In genomic region chr5:142821733-142822487, GRCh38 we compare ENCODE assay signal across 9 cellular contexts. TPM values are rescaled to one million over a fixed set of nuclear protein-coding genes. Genes with fewer than 3 reads are reported as not detected.
DNase-seq lines count a peak whose midpoint lies in the region; ATAC-seq, FAIRE-seq and TF ChIP-seq lines count a peak whose summit lies in the region.
"Had no signal": no experiment of that assay in that cellular context is flagged by ENCODE, and none has a peak within 500 bp of the region (broad histone marks: within the 10 kb centered on the region; RNA-seq: fewer than 3 reads in every experiment).

No MANE protein-coding gene starts in this region.

- no peak overlapping the region for H3K4me2 ChIP-seq in K562 (ENCODE audit: insufficient read depth, low read length)

- CTCF ChIA-PET in K562 (lab: Yijun Ruan, JAX; ENCODE audit: low intra/inter-chr PET ratio) = no interaction called here

- no peaks in the 10 kb centered on the region for H3K36me3 Mint-ChIP-seq in CD4-positive, CD25-positive, alpha-beta regulatory T cell

- no peaks in the 10 kb centered on the region for H3K27me3 Mint-ChIP-seq in CD4-positive, CD25-positive, alpha-beta regulatory T cell

- H3K27ac Mint-ChIP-seq in CD4-positive, CD25-positive, alpha-beta regulatory T cell = no peak overlapping the region

- no peak overlapping the region for H3K4me3 Mint-ChIP-seq in CD4-positive, CD25-positive, alpha-beta regulatory T cell

- no peaks in the 10 kb centered on the region for H3K79me2 ChIP-seq in K562 (ENCODE audit: control insufficient read depth, insufficient read depth, low read length)

- peak; percentile 79 to 81 for ATAC-seq in CD4-positive, CD25-positive, alpha-beta regulatory T cell (ENCODE audit: low read depth in 2 of 2)
- ATAC-seq in GM21528 (IDR thresholded peaks at IDR 0.05; ENCODE audit: low FRiP score, unreplicated experiment) (peak; percentile 66), K562 (no peak)

- intact Hi-C loops in K562 (cut with micrococcal nuclease) = no loop called here

- no peaks in the 10 kb centered on the region for H3K36me3 ChIP-seq in CD4-positive, CD25-positive, alpha-beta regulatory T cell (ENCODE audit: control insufficient read depth, insufficient read depth, low read length)
- H3K36me3 ChIP-seq in K562 (ENCODE audit: control insufficient read depth, insufficient read depth, low read length) = no peaks in the 10 kb centered on the region
- H3K36me3 ChIP-seq: heart left ventricle had no signal

- no peaks in the 10 kb centered on the region for H4K20me1 ChIP-seq in K562 (replicated peaks; ENCODE audit: control insufficient read depth, insufficient read depth, low read length)

- no peaks in the 10 kb centered on the region for H3K9me3 ChIP-seq in CD4-positive, CD25-positive, alpha-beta regulatory T cell (ENCODE audit: control insufficient read depth in 2 of 2, low read length in 2 of 2)
- no peaks in the 10 kb centered on the region for H3K9me3 ChIP-seq in K562 (replicated peaks; ENCODE audit: control insufficient read depth, insufficient read depth, low read depth, low read length)

- H3K9me3 Mint-ChIP-seq in CD4-positive, CD25-positive, alpha-beta regulatory T cell = peaks cover 0 to 2% (median 0%) of the 10 kb centered on the region in 7 donors

- H3K9me1 ChIP-seq in K562 (ENCODE audit: control insufficient read depth, insufficient read depth, low read length) = no peaks in the 10 kb centered on the region

- in situ Hi-C loops in K562 (cut with MboI) = no loop called here

- peaks cover 10% of the 10 kb centered on the region for H3K4me1 ChIP-seq in CD4-positive, CD25-positive, alpha-beta regulatory T cell (ENCODE audit: control insufficient read depth, insufficient read depth, low read length, poor library complexity, severe bottlenecking)
- H3K4me1 ChIP-seq in K562 (replicated peaks in 1 of 2; ENCODE audit: control insufficient read depth in 2 of 2, insufficient read depth in 2 of 2, low read length in 2 of 2) = no peaks in the 10 kb centered on the region; a peak in 1 of 5 replicates

- 2% methylated on average over 3 of the region's 3 CpGs for WGBS in K562 (ENCODE audit: insufficient coverage, low coverage, missing lambda C conversion rate)

- no peak for TF ChIP-seq CTCF in K562 (IDR thresholded peaks at IDR 0.05 in 2 of 3, conservative IDR thresholded peaks at IDR 0.05 in 1 of 3; ENCODE audit: insufficient read depth in 2 of 3, low read depth in 1 of 3, low read length in 3 of 3)
- no peak for TF ChIP-seq CTCF in retinal pigment epithelial cell (conservative IDR thresholded peaks at IDR 0.05; ENCODE audit: low read depth, low read length)

- no peak overlapping the region for H3K9ac ChIP-seq in K562 (ENCODE audit: insufficient read depth in 1 of 2, low read depth in 2 of 2, low read length in 2 of 2)

- no peak for TF ChIP-seq POLR2A in K562 (conservative IDR thresholded peaks at IDR 0.05)

- FAIRE-seq in HTR-8/SVneo (lab: Jason Lieb, UNC) (peak; percentile 42), K562 (lab: Jason Lieb, UNC) (no peak)

- DNase-seq in CD4-positive, CD25-positive, alpha-beta regulatory T cell = peak in 1 of 3 donors; percentile 49
- DNase-seq in HTR-8/SVneo (ENCODE audit: insufficient read length, low spot score) = peak; percentile 60
- peak in 2 of 4 experiments; percentile 9 to 12 for DNase-seq in K562 (ENCODE audit: extremely low read depth in 1 of 4, low spot score in 3 of 4)
- peak; percentile 62 for DNase-seq in retinal pigment epithelial cell (ENCODE audit: low read depth)
- DNase-seq in NAMALWA (ENCODE audit: low spot score) = no peak
- DNase-seq in putamen (ENCODE audit: low spot score) = no peak
- no peak for DNase-seq in KG1 (lab: John Stamatoyannopoulos, UW)
- DNase-seq: heart left ventricle had no signal

- no peak for TF ChIP-seq RAD21 in K562 (CRISPR knock-in tag; conservative IDR thresholded peaks at IDR 0.05 in 1 of 2, IDR thresholded peaks at IDR 0.05 in 1 of 2)

- H3K27me3 ChIP-seq in CD4-positive, CD25-positive, alpha-beta regulatory T cell (ENCODE audit: control insufficient read depth, insufficient read depth, low read length) = no peaks in the 10 kb centered on the region
- H3K27me3 ChIP-seq in K562 (ENCODE audit: control insufficient read depth in 2 of 2, insufficient read depth in 2 of 2, low read length in 2 of 2) = no peaks in the 10 kb centered on the region
- H3K27me3 ChIP-seq: heart left ventricle had no signal

- peaks cover 20 to 44% (median 33%) of the 10 kb centered on the region in 4 donors for H3K4me1 Mint-ChIP-seq in CD4-positive, CD25-positive, alpha-beta regulatory T cell

- POLR2A ChIA-PET in K562 (lab: Yijun Ruan, JAX) = no interaction called here

- BruUV-seq in K562 (replicated peaks; lab: Mats Ljungman, UMichigan) = no TSS peak

- no peak overlapping the region for H2AFZ ChIP-seq in K562 (ENCODE audit: low read depth, low read length)

- no peak overlapping the region for H3K27ac ChIP-seq in CD4-positive, CD25-positive, alpha-beta regulatory T cell (ENCODE audit: insufficient read depth, low read length, poor library complexity, severe bottlenecking)
- no peak overlapping the region for H3K27ac ChIP-seq in K562 (ENCODE audit: extremely low read depth, low read depth, low read length)

- no peak overlapping the region for H3K4me3 ChIP-seq in CD4-positive, CD25-positive, alpha-beta regulatory T cell (ENCODE audit: low read depth, low read length)
- H3K4me3 ChIP-seq in K562 (no peak overlapping the region), retinal pigment epithelial cell (ENCODE audit: low read length) (no peak overlapping the region)
- H3K4me3 ChIP-seq: heart left ventricle had no signal

- TF ChIP-seq EP300 in K562 (IDR thresholded peaks at IDR 0.05; ENCODE audit: low read length) = no peak

TF ChIP-seq in K562, 482 proteins besides CTCF, POLR2A, EP300 and RAD21 (continues in another document):
- TF ChIP-seq SMARCE1 (IDR thresholded peaks at IDR 0.05) (peak; percentile 25; the same call in 1 of the 2 replicates), NFXL1 (CRISPR knock-in tag; IDR thresholded peaks at IDR 0.05) (no peak), CCAR2 (IDR thresholded peaks at IDR 0.05; ENCODE audit: low read depth, low read length) (no peak), PYGO2 (tag; IDR thresholded peaks at IDR 0.05) (no peak), BACH1 (tag; IDR thresholded peaks at IDR 0.05) (no peak), ZBED1 (IDR thresholded peaks at IDR 0.05) (no peak), HNRNPUL1 (IDR thresholded peaks at IDR 0.05; ENCODE audit: low read length) (no peak), ZNF584 (CRISPR knock-in tag; IDR thresholded peaks at IDR 0.05; ENCODE audit: low read depth) (no peak), PTTG1 (tag; IDR thresholded peaks at IDR 0.05; ENCODE audit: low read depth) (no peak), MYC (IDR thresholded peaks at IDR 0.05; ENCODE audit: low read depth, low read length) (no peak), MYC (CRISPR knock-in tag; IDR thresholded peaks at IDR 0.05; ENCODE audit: borderline replicate concordance, low read depth) (no peak)
- TF ChIP-seq, protein P1, sequence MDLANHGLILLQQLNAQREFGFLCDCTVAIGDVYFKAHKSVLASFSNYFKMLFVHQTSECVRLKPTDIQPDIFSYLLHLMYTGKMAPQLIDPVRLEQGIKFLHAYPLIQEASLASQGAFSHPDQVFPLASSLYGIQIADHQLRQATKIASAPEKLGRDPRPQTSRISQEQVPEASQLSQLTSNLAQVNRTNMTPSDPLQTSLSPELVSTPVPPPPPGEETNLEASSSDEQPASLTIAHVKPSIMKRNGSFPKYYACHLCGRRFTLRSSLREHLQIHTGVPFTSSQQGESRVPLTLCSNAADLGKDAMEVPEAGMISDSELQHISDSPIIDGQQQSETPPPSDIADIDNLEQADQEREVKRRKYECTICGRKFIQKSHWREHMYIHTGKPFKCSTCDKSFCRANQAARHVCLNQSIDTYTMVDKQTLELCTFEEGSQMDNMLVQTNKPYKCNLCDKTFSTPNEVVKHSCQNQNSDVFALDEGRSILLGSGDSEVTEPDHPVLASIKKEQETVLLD (IDR thresholded peaks at IDR 0.05) = no peak

RNA-seq across cellular contexts. Expression of gene ARHGAP26, which starts 51.7 kb away (rescaled TPM):
- 40.5 TPM for total RNA-seq in CD4-positive, CD25-positive, alpha-beta regulatory T cell
- 1 to 10 TPM; 2.8 to 6.1 (median 4.7) TPM for polyA plus RNA-seq in CD4-positive, CD25-positive, alpha-beta regulatory T cell
- total RNA-seq in K562 (2011; cell fraction: chromatin; rRNA removed; ENCODE audit: low replicate concordance) = 4.3 and 6.8 TPM in 2 replicates
- total RNA-seq in K562 (2011; cell fraction: nucleolus; rRNA removed) = 1.7 and 2.0 TPM in 2 replicates
- total RNA-seq in K562 (2011; cell fraction: nucleoplasm; rRNA removed) = 2.0 and 4.5 TPM in 2 replicates
- total RNA-seq in K562 (2014; rRNA removed) = 0.18 and 0.29 TPM in 2 replicates
- 0.69 and 1.1 TPM in 2 replicates for total RNA-seq in K562 (2014; rRNA removed; fragmentation: Illumina TruSeq; extraction: Trizol)
- 0.34 and 0.69 TPM in 2 replicates for total RNA-seq in K562 (2015; rRNA removed; fragmentation: Illumina TruSeq; extraction: Trizol)
- 0.92 and 1.1 TPM in 2 replicates for total RNA-seq in K562 (2021)
- 0.11 and 0.13 TPM in 2 replicates for polyA plus RNA-seq in K562 (2011; rRNA removed)
- 0.13 and 0.18 TPM in 2 replicates for polyA plus RNA-seq in K562 (2011; cell fraction: cytosol; rRNA removed)
- 0.21 and 0.70 TPM in 2 replicates for polyA plus RNA-seq in K562 (2011; cell fraction: nucleus; rRNA removed)
- 0.55 and 2.4 TPM in 2 replicates for polyA plus RNA-seq in K562 (2012)
- polyA plus RNA-seq in K562 (2014; fragmentation: Illumina TruSeq; extraction: Trizol) = 0.55 and 1.0 TPM in 2 replicates
- polyA plus RNA-seq in K562 (2014; fragmentation: Nextera tagmentation; extraction: Ambion mirVana) = under 1 TPM; 0.23 to 0.53 TPM
- polyA plus RNA-seq in K562 (2014; rRNA removed) = 0.40 and 0.56 TPM in 2 replicates
- 0.90 and 1.4 TPM in 2 replicates for polyA minus RNA-seq in K562 (2011; rRNA and poly(A)+ RNA removed)
- 0.86 TPM in 1 of 2 replicates, not detected in the other for polyA minus RNA-seq in K562 (2011; cell fraction: cytosol; rRNA and poly(A)+ RNA removed)
- 1.3 and 2.3 TPM in 2 replicates for polyA minus RNA-seq in K562 (2011; cell fraction: nucleus; rRNA and poly(A)+ RNA removed)

Comparison
In these comparisons a context has a peak if more than half of its experiments do, and no peak if none do; other contexts are left out.
1. DNase-seq: peak in HTR-8/SVneo (single experiment) and retinal pigment epithelial cell (single experiment); none in NAMALWA (single experiment), putamen (single experiment) and KG1 (single experiment).